8 cellular contexts compared by ENCODE assay signal in the genomic region with DNA sequence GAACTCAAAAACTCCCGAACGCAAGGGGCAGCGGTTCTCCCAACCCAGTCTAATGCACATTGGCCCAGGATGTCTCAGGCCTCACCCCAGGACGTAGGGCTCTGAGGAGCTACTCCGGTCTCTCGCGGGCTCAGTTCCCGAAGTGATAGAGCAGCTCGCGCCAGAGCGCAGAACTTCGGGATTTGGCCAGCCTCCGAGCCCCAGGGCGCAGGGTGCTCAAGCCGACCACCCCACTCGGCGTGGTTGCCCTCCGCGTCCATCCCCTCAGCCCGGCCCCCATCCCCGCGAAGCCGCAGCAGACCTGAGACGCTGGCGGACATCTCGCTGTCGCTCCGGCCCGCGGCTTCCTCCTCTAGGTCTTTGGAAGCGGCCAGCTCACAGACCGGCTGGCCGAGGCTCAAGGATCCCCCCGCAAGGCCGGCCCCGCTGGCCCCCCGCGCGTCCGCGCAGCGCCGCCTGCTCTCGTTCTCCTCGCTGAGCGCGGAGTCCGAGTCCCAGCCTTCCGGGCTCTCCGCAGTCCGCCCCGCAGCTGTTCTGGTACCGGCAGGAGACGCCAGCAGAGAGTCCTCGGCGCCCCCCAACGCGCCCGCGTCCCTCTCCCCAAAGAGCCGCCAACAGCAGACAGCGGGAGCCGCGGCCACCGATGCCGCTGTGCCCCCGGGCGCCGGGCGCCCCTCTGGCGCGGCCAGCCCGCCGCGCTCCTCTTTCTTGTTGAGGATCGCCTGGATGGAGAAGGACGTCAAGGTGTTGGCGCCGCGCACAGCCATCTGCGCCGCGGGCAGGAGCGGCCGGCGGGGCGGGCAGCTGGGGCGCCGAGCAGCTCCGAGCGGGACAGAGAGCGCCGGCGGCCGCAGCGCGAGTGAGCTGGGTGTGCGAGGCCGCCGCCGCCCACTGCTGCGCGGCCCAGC. TPM values are rescaled to one million over a fixed set of nuclear protein-coding genes. Genes with fewer than 3 reads are reported as not detected.
A peak's percentile ranks its signal among the peaks of the same experiment; 100 is the strongest.
DNase-seq lines count a peak whose midpoint lies in the region; FAIRE-seq and TF ChIP-seq lines count a peak whose summit lies in the region.

NKX3-2 (minus strand) TSS at position 861 of the 908 bp plus-strand sequence; CDS start at position 767, 94 bp downstream.

- peak; percentile 35 to 58 for DNase-seq in NCI-H524 (lab: John Stamatoyannopoulos, UW)
- no peak for DNase-seq in NCI-H524 treated with DMSO at 0.1 percent for 48 hours (lab: John Stamatoyannopoulos, UW)
- DNase-seq in OCI-LY7 (ENCODE audit: low spot score) = no peak
- DNase-seq in H1 (ENCODE audit: low read depth in 1 of 2, low spot score in 2 of 2) = peak in 1 of 2 experiments; percentile 78
- no peak for DNase-seq in anterior cingulate cortex (lab: John Stamatoyannopoulos, UW)
- DNase-seq in cerebellar nuclear complex (lab: John Stamatoyannopoulos, UW) = no peak
- DNase-seq in COLO829 (ENCODE audit: low spot score) = no peak

- H2BK5ac ChIP-seq in H1 (ENCODE audit: low read depth, low read length) = no peak within 1 kb of the TSS; the same call in 1 of the 2 replicates

- BruUV-seq in OCI-LY7 (replicated peaks; lab: Mats Ljungman, UMichigan) = no TSS peak

- H3K4ac ChIP-seq in H1 (replicated peaks; ENCODE audit: insufficient read length, low read depth, low read length) = no peak within 1 kb of the TSS

- H3K9me3 ChIP-seq in OCI-LY7 (ENCODE audit: low read length) (no peaks in the 10 kb centered on the region), H1 (ENCODE audit: insufficient read depth in 2 of 2, low read depth in 1 of 2, low read length in 1 of 2) (no peaks in the 10 kb centered on the region), muscle layer of duodenum (ENCODE audit: control insufficient read depth in 1 of 2, low read length in 2 of 2) (no peaks in the 10 kb centered on the region)

- CTCF ChIA-PET in OCI-LY7 (lab: Charles Lee; ENCODE audit: unreplicated experiment) (no interaction called here), H1 (lab: Charles Lee; ENCODE audit: partially characterized antibody) (interaction anchor here (0.5 to 6.2 kb wide), 7 partner anchors 9 to 755 kb away, joined by 3 to 132 read pairs (median 6); no protein-coding TSS in a partner anchor)

- no peak for TF ChIP-seq RAD21 in H1 (IDR thresholded peaks at IDR 0.05 in 1 of 2, conservative IDR thresholded peaks at IDR 0.05 in 1 of 2; ENCODE audit: low read depth in 2 of 2, low read length in 2 of 2)

- H3K18ac ChIP-seq in H1 (ENCODE audit: extremely low read depth, low read length) = peak within 1 kb of the TSS; percentile 60

- H3K79me2 ChIP-seq in OCI-LY7 (ENCODE audit: insufficient read depth, low read depth, low read length) (no peaks in the 10 kb centered on the region), H1 (ENCODE audit: control insufficient read depth in 1 of 2, insufficient read depth in 2 of 2, low read length in 2 of 2) (no peaks in the 10 kb centered on the region)

- no peak within 1 kb of the TSS for H2BK120ac ChIP-seq in H1 (replicated peaks; ENCODE audit: low read depth, low read length)

- no peak within 1 kb of the TSS for H4K5ac ChIP-seq in H1 (ENCODE audit: insufficient read length, low read depth, low read length)

- peak within 1 kb of the TSS; percentile 82; the same call in 1 of the 2 replicates for H2AK5ac ChIP-seq in H1 (ENCODE audit: low read depth, low read length)

- no peak for TF ChIP-seq POLR2A in H1 (IDR thresholded peaks at IDR 0.05; ENCODE audit: control extremely low read depth in 1 of 2, low read depth in 2 of 2, low read length in 2 of 2)

- H3K56ac ChIP-seq in H1 (replicated peaks; ENCODE audit: insufficient read length, low read depth, low read length) = no peak within 1 kb of the TSS

- POLR2A ChIA-PET in OCI-LY7 (lab: Charles Lee) = no interaction called here
- POLR2A ChIA-PET in H1 (lab: Charles Lee; ENCODE audit: partially characterized antibody) = interaction anchor here (0.8 to 5.1 kb wide), 6 partner anchors 8 to 60 kb away, joined by 3 to 37 read pairs (median 4); partner anchors contain the start of gene RAB28

- H4K91ac ChIP-seq in H1 (replicated peaks; ENCODE audit: insufficient read length, low read length) = no peak within 1 kb of the TSS

- H2BK12ac ChIP-seq in H1 (ENCODE audit: low read depth, low read length) = peak within 1 kb of the TSS; percentile 68; the same call in 1 of the 2 replicates

- H3K27ac ChIP-seq in OCI-LY7 (ENCODE audit: low read depth, low read length, poor library complexity, severe bottlenecking) = no peak within 1 kb of the TSS
- no peak within 1 kb of the TSS for H3K27ac ChIP-seq in H1 (ENCODE audit: low read depth, low read length)
- H3K27ac ChIP-seq in muscle layer of duodenum (ENCODE audit: low read length) = peak within 1 kb of the TSS; percentile 31

- H3K14ac ChIP-seq in H1 (ENCODE audit: insufficient read length) = no peak within 1 kb of the TSS

- H3K4me3 ChIP-seq in OCI-LY7 (ENCODE audit: low read depth, low read length, poor library complexity, severe bottlenecking) = peak within 1 kb of the TSS; percentile 72
- peak within 1 kb of the TSS; percentile 33 to 64 (median 38) for H3K4me3 ChIP-seq in H1 (ENCODE audit: extremely low read depth in 1 of 4, insufficient read depth in 2 of 4, low read depth in 3 of 4, low read length in 4 of 4)
- H3K4me3 ChIP-seq in muscle layer of duodenum (ENCODE audit: low read depth in 1 of 2, low read length in 2 of 2) = peak within 1 kb of the TSS; percentile 68 to 83

- peak within 1 kb of the TSS; percentile 68 for H2AFZ ChIP-seq in OCI-LY7 (ENCODE audit: low read length)
- H2AFZ ChIP-seq in H1 (ENCODE audit: low read length) = 0 out of 2 replicates have a peak within 1 kb of the TSS, but pooled peaks have one; percentile 20

- no peak for TF ChIP-seq EP300 in H1 (IDR thresholded peaks at IDR 0.05; ENCODE audit: borderline replicate concordance in 1 of 2, low read depth in 2 of 2, low read length in 2 of 2)

- TF ChIP-seq CTCF in OCI-LY7 (conservative IDR thresholded peaks at IDR 0.05; ENCODE audit: low read length) (no peak), H1 (IDR thresholded peaks at IDR 0.05; ENCODE audit: control extremely low read depth in 1 of 3, insufficient read depth in 1 of 3, low read depth in 1 of 3, low read length in 3 of 3) (no peak)

- H3K23me2 ChIP-seq in H1 (ENCODE audit: low read depth, low read length) = peaks cover 15% of the 10 kb centered on the region

- intact Hi-C loops in OCI-LY7 (cut with micrococcal nuclease; ENCODE audit: unreplicated experiment) = loop anchor here (10.0 kb wide), 2 partner anchors 189 to 439 kb away; no protein-coding TSS in a partner anchor

- peak within 1 kb of the TSS; percentile 72; the same call in 1 of the 2 replicates for H2BK20ac ChIP-seq in H1 (ENCODE audit: low read length)

- FAIRE-seq in H1 (lab: Jason Lieb, UNC) = no peak

- peaks cover 13% of the 10 kb centered on the region for H3K4me1 ChIP-seq in OCI-LY7 (ENCODE audit: insufficient read depth, low read length, poor library complexity, severe bottlenecking)
- H3K4me1 ChIP-seq in H1 (replicated peaks in 1 of 4; ENCODE audit: control insufficient read depth in 3 of 4, insufficient read depth in 4 of 4, low read length in 3 of 4) = peaks cover 7 to 27% (median 21%) of the 10 kb centered on the region in 4 experiments
- H3K4me1 ChIP-seq in muscle layer of duodenum (ENCODE audit: control insufficient read depth in 1 of 2, insufficient read depth in 2 of 2, low read length in 2 of 2) = peaks cover 0 to 35% of the 10 kb centered on the region in 2 donors

- 4% methylated on average over 16 of the region's 103 CpGs; no CpG with 5 or more reads in 1 of the 2 experiments for WGBS in H1 (ENCODE audit: extremely low coverage in 1 of 2, insufficient coverage in 1 of 2, insufficient read length in 1 of 2, insufficient replicate concordance in 2 of 2, low coverage in 1 of 2, low lambda C conversion rate in 2 of 2, missing lambda C conversion rate in 1 of 2), 2 experiments

- H3K9ac ChIP-seq in H1 (replicated peaks in 1 of 4; ENCODE audit: extremely low read depth in 1 of 4, low read depth in 3 of 4, low read length in 3 of 4) = no peak within 1 kb of the TSS

- H3K9me2 ChIP-seq in OCI-LY7 (ENCODE audit: insufficient read depth, low read length) = no peaks in the 10 kb centered on the region

- peak within 1 kb of the TSS; percentile 7; the same call in 1 of the 2 replicates for H4K8ac ChIP-seq in H1 (ENCODE audit: extremely low read depth, insufficient read depth, low read length)

- H2BK15ac ChIP-seq in H1 (ENCODE audit: low read length) = no peak within 1 kb of the TSS

- H3K27me3 ChIP-seq in H1 (replicated peaks in 1 of 4; ENCODE audit: control insufficient read depth in 3 of 4, extremely low read depth in 1 of 4, insufficient read depth in 3 of 4, low read length in 3 of 4) (peaks cover 75 to 100% (median 89%) of the 10 kb centered on the region in 4 experiments), muscle layer of duodenum (ENCODE audit: low read depth, low read length) (peaks cover 53% of the 10 kb centered on the region)

- H3K4me2 ChIP-seq in OCI-LY7 (ENCODE audit: low read length) (peak within 1 kb of the TSS; percentile 76), H1 (ENCODE audit: insufficient read depth in 1 of 2, low read depth in 2 of 2, low read length in 2 of 2) (peak within 1 kb of the TSS; percentile 62 to 82)

- H3K23ac ChIP-seq in H1 (ENCODE audit: insufficient read length) = no peak within 1 kb of the TSS

- no peaks in the 10 kb centered on the region for H3K79me1 ChIP-seq in H1 (ENCODE audit: low read depth, low read length)

- H4K20me1 ChIP-seq in OCI-LY7 (ENCODE audit: insufficient read depth, low read length) = no peaks in the 10 kb centered on the region
- peaks cover 4 to 16% of the 10 kb centered on the region in 2 experiments for H4K20me1 ChIP-seq in H1 (replicated peaks in 1 of 2; ENCODE audit: control insufficient read depth in 1 of 2, insufficient read depth in 2 of 2, low read length in 2 of 2)

- H3K36me3 ChIP-seq in OCI-LY7 (ENCODE audit: insufficient read depth, low read length) (no peaks in the 10 kb centered on the region), H1 (ENCODE audit: control insufficient read depth in 2 of 4, insufficient read depth in 4 of 4, low read length in 3 of 4) (peaks cover 0 to 11% (median 0%) of the 10 kb centered on the region in 4 experiments; a peak in 1 of 8 replicates), muscle layer of duodenum (ENCODE audit: control insufficient read depth in 1 of 2, insufficient read depth in 2 of 2, low read length in 2 of 2) (no peaks in the 10 kb centered on the region)

RNA-seq across cellular contexts. Expression of gene NKX3-2, which starts in this region (rescaled TPM):
- total RNA-seq in OCI-LY7 (2014; rRNA removed; shearing (Covaris generic)) = 0.51 and 0.57 TPM in 2 replicates
- total RNA-seq in OCI-LY7 (2022) = 0.63 and 0.79 TPM in 2 replicates
- total RNA-seq in H1 (2021; fragmentation: NEBNext Ultra II Directional; extraction: Animal tissue kit (Norgen Biotek cat#: 25700)) = 0.11 and 0.13 TPM in 2 replicates
- 0.03 TPM in 1 of 2 replicates, not detected in the other for polyA plus RNA-seq in H1 (2011; rRNA removed)
- 0.03 TPM for polyA plus RNA-seq in H1 (2011; cell fraction: cytosol; rRNA removed)
- 0.06 TPM for polyA plus RNA-seq in H1 (2011; cell fraction: nucleus; rRNA removed)
- 0.07 TPM in 1 of 4 replicates, not detected in the others for polyA plus RNA-seq in H1 (2012, experiment 1 of 2)
- not detected for polyA plus RNA-seq in H1 (2012, experiment 2 of 2)
- 0.06 TPM for polyA plus RNA-seq in H1 (2013, experiment 1 of 2)
- 0.06 TPM for polyA plus RNA-seq in H1 (2013, experiment 2 of 2)
- not detected in 2 replicates for polyA minus RNA-seq in H1 (2011; rRNA and poly(A)+ RNA removed)
- not detected for polyA minus RNA-seq in H1 (2011; cell fraction: cytosol; rRNA and poly(A)+ RNA removed)
- polyA minus RNA-seq in H1 (2011; cell fraction: nucleus; rRNA and poly(A)+ RNA removed) = not detected

Comparison
In these comparisons a context has a peak if more than half of its experiments do, and no peak if none do; other contexts are left out.
1. DNase-seq: peak in NCI-H524 (2 of 2); none in NCI-H524 treated with DMSO at 0.1 percent for 48 hours (single experiment), OCI-LY7 (single experiment), anterior cingulate cortex (0 of 58), cerebellar nuclear complex (0 of 2) and COLO829 (single experiment).
2. Peak in every context shown above with its lines, with median percentiles within 50 percentile points of each other: H3K4me3 ChIP-seq.